In genomic region chr1:17250601-17251000, GRCh38 we compare ENCODE assay signal across 14 cellular contexts. TPM values are rescaled to one million over a fixed set of nuclear protein-coding genes. Genes with fewer than 3 reads are reported as not detected.
A peak's percentile ranks its signal among the peaks of the same experiment; 100 is the strongest.
DNase-seq lines count a peak whose midpoint lies in the region; ATAC-seq, FAIRE-seq and TF ChIP-seq lines count a peak whose summit lies in the region.
"Had no signal": no experiment of that assay in that cellular context is flagged by ENCODE, and none has a peak within 500 bp of the region (broad histone marks: within the 10 kb centered on the region; RNA-seq: fewer than 3 reads in every experiment).

No MANE protein-coding gene starts in this region.

- FAIRE-seq in kidney (lab: Jason Lieb, UNC): no peak
- FAIRE-seq: astrocyte, endometrium had no signal

- in situ Hi-C loops in HAP-1 (cut with MboI; ENCODE audit: low sequenced_read_pairs): no loop called here

- H4K20me1 ChIP-seq in SK-N-SH (ENCODE audit: insufficient read depth): no peaks in the 10 kb centered on the region

- H3K4me2 ChIP-seq in SK-N-SH: no peak overlapping the region
- H3K4me2 ChIP-seq: GM23338 had no signal

- no peaks in the 10 kb centered on the region for H3K9me2 ChIP-seq in SK-N-SH

- CTCF ChIA-PET in SK-N-SH (lab: Yijun Ruan, JAX): interaction anchor here (1.0 to 2.6 kb wide), 2 partner anchors 13 to 23 kb away, joined by 3 to 15 read pairs; no protein-coding TSS in a partner anchor

- H3K27me3 Mint-ChIP-seq in CD14-positive monocyte (ENCODE audit: low read depth in 3 of 3): peaks cover 4 to 10% (median 4%) of the 10 kb centered on the region in 3 donors

- H3K4me3 Mint-ChIP-seq in CD14-positive monocyte: no peak overlapping the region
- H3K4me3 Mint-ChIP-seq: GM23338; natural killer cell treated with Interleukin-12 subunit alpha and Interleukin-12 subunit beta and Interleukin-15 and Interleukin-18, amount 100 ng/mL, for 72 hours had no signal

- intact Hi-C loops in CD14-positive monocyte (cut with micrococcal nuclease): no loop called here
- intact Hi-C loops in kidney (cut with DNase I): no loop called here

- H3K27ac Mint-ChIP-seq in CD14-positive monocyte: peak overlapping the region in 1 of 7 donors; percentile 38
- H3K27ac Mint-ChIP-seq: GM23338; natural killer cell treated with Interleukin-12 subunit alpha and Interleukin-12 subunit beta and Interleukin-15 and Interleukin-18, amount 100 ng/mL, for 72 hours had no signal

- H3K4me1 Mint-ChIP-seq in CD14-positive monocyte: peaks cover 21% of the 10 kb centered on the region

- no peak for TF ChIP-seq CTCF in CD14-positive monocyte (IDR thresholded peaks at IDR 0.05)
- no peak for TF ChIP-seq CTCF in SK-N-SH (IDR thresholded peaks at IDR 0.05)
- no peak for TF ChIP-seq CTCF in kidney (IDR thresholded peaks at IDR 0.05; ENCODE audit: borderline replicate concordance, extremely low read depth, insufficient read depth)

- H3K79me2 ChIP-seq in SK-N-SH (ENCODE audit: insufficient read depth): no peaks in the 10 kb centered on the region

- H3K9me3 ChIP-seq in SK-N-SH (no peaks in the 10 kb centered on the region), kidney (ENCODE audit: control insufficient read depth in 1 of 2, low read length in 2 of 2) (no peaks in the 10 kb centered on the region), HAP-1 (no peaks in the 10 kb centered on the region)

- H3K36me3 ChIP-seq in SK-N-SH (replicated peaks in 1 of 2; ENCODE audit: control insufficient read depth in 1 of 2, insufficient read depth in 2 of 2, low read length in 1 of 2): no peaks in the 10 kb centered on the region
- H3K36me3 ChIP-seq in kidney (ENCODE audit: control insufficient read depth in 1 of 2, insufficient read depth in 2 of 2, low read length in 2 of 2): no peaks in the 10 kb centered on the region
- no peaks in the 10 kb centered on the region for H3K36me3 ChIP-seq in HAP-1 (replicated peaks)

- H3K9ac ChIP-seq in SK-N-SH (no peak overlapping the region), kidney (ENCODE audit: low read length in 2 of 2) (no peak overlapping the region)

- no peaks in the 10 kb centered on the region for H3K36me3 Mint-ChIP-seq in CD14-positive monocyte
- H3K36me3 Mint-ChIP-seq: natural killer cell treated with Interleukin-12 subunit alpha and Interleukin-12 subunit beta and Interleukin-15 and Interleukin-18, amount 100 ng/mL, for 72 hours had no signal

- no peak for ATAC-seq in GM18858 (IDR thresholded peaks at IDR 0.05; ENCODE audit: unreplicated experiment)
- ATAC-seq: GM23338; natural killer cell treated with Interleukin-12 subunit alpha and Interleukin-12 subunit beta and Interleukin-15 and Interleukin-18, amount 100 ng/mL, for 72 hours had no signal

- 13% methylated on average over 5 of the region's 7 CpGs for WGBS in SK-N-SH (ENCODE audit: low lambda C conversion rate)

- H2AFZ ChIP-seq in SK-N-SH (ENCODE audit: low read depth): no peak overlapping the region
- H2AFZ ChIP-seq: GM23338 had no signal

- POLR2A ChIA-PET in SK-N-SH (lab: Yijun Ruan, JAX): no interaction called here

- no peaks in the 10 kb centered on the region for H3K27me3 ChIP-seq in SK-N-SH (ENCODE audit: insufficient read depth)
- H3K27me3 ChIP-seq in HAP-1 (ENCODE audit: low read depth): 0 out of 2 replicates have a peak, but pooled peaks cover 6% of the 10 kb centered on the region

- no peaks in the 10 kb centered on the region for H3F3A ChIP-seq in SK-N-SH (replicated peaks; ENCODE audit: insufficient read depth)

- H3K27ac ChIP-seq in SK-N-SH (ENCODE audit: low read depth in 2 of 2, low read length in 1 of 2) (no peak overlapping the region), kidney (ENCODE audit: low read depth in 2 of 2, low read length in 2 of 2) (no peak overlapping the region)
- H3K27ac ChIP-seq: VCaP had no signal

- H3K9me3 Mint-ChIP-seq in CD14-positive monocyte: no peaks in the 10 kb centered on the region
- H3K9me3 Mint-ChIP-seq: GM23338; natural killer cell treated with Interleukin-12 subunit alpha and Interleukin-12 subunit beta and Interleukin-15 and Interleukin-18, amount 100 ng/mL, for 72 hours had no signal

- H3K4me1 ChIP-seq in SK-N-SH (ENCODE audit: control insufficient read depth in 1 of 2, insufficient read depth in 2 of 2, low read depth in 1 of 2, low read length in 1 of 2): peaks cover 4 to 8% of the 10 kb centered on the region in 2 experiments; a peak in 1 of 4 replicates
- no peaks in the 10 kb centered on the region for H3K4me1 ChIP-seq in kidney (ENCODE audit: control insufficient read depth in 1 of 2, insufficient read depth in 1 of 2, low read depth in 1 of 2, low read length in 2 of 2)
- no peaks in the 10 kb centered on the region for H3K4me1 ChIP-seq in HAP-1

- TF ChIP-seq RAD21 in SK-N-SH (IDR thresholded peaks at IDR 0.05; ENCODE audit: low read length): no peak

- peak; percentile 90 for DNase-seq in CD14-positive monocyte (ENCODE audit: low spot score)
- DNase-seq in HT-29 (ENCODE audit: low spot score): peak; percentile 92
- no peak for DNase-seq in SK-N-SH
- DNase-seq in kidney: peak; percentile 88
- no peak for DNase-seq in hippocampal formation (lab: John Stamatoyannopoulos, UW)
- no peak for DNase-seq in HAP-1 (ENCODE audit: low spot score in 2 of 2)
- no peak for DNase-seq in NCI-H2227 (lab: John Stamatoyannopoulos, UW; ENCODE audit: unreplicated experiment)

- H3K4me3 ChIP-seq in SK-N-SH (ENCODE audit: low read depth in 2 of 2, low read length in 1 of 2) (no peak overlapping the region), kidney (ENCODE audit: low read length in 2 of 2) (no peak overlapping the region), HAP-1 (no peak overlapping the region)
- H3K4me3 ChIP-seq: GM23338 had no signal

- peak in 1 of 2 experiments; percentile 36; a peak in 1 of 4 replicates for TF ChIP-seq EP300 in SK-N-SH (IDR thresholded peaks at IDR 0.05; ENCODE audit: borderline replicate concordance in 1 of 2, low read depth in 1 of 2, low read length in 1 of 2)

TF ChIP-seq in SK-N-SH, 30 proteins besides CTCF, POLR2A, EP300 and RAD21 (continues in another document):
- no peak for TF ChIP-seq EZH2phosphoT487 (IDR thresholded peaks at IDR 0.05; ENCODE audit: borderline replicate concordance, low read depth)
- TF ChIP-seq FOXJ3 (CRISPR knock-in tag; IDR thresholded peaks at IDR 0.05): no peak
- TF ChIP-seq MXI1 (IDR thresholded peaks at IDR 0.05; ENCODE audit: low read depth, low read length): no peak
- TF ChIP-seq FOSL2 (IDR thresholded peaks at IDR 0.05; ENCODE audit: borderline replicate concordance, low read depth): peak; percentile 57; the same call in 1 of the 2 replicates
- no peak for TF ChIP-seq CHD2 (IDR thresholded peaks at IDR 0.05; ENCODE audit: low read length, partially characterized antibody)
- no peak for TF ChIP-seq TAF1 (IDR thresholded peaks at IDR 0.05; ENCODE audit: borderline replicate concordance, low read depth, low read length)
- TF ChIP-seq GABPA (IDR thresholded peaks at IDR 0.05; ENCODE audit: low read depth): no peak
- TF ChIP-seq, protein P1, sequence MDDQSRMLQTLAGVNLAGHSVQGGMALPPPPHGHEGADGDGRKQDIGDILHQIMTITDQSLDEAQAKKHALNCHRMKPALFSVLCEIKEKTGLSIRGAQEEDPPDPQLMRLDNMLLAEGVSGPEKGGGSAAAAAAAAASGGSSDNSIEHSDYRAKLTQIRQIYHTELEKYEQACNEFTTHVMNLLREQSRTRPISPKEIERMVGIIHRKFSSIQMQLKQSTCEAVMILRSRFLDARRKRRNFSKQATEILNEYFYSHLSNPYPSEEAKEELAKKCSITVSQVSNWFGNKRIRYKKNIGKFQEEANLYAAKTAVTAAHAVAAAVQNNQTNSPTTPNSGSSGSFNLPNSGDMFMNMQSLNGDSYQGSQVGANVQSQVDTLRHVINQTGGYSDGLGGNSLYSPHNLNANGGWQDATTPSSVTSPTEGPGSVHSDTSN (IDR thresholded peaks at IDR 0.05): no peak
- TF ChIP-seq, protein P2, sequence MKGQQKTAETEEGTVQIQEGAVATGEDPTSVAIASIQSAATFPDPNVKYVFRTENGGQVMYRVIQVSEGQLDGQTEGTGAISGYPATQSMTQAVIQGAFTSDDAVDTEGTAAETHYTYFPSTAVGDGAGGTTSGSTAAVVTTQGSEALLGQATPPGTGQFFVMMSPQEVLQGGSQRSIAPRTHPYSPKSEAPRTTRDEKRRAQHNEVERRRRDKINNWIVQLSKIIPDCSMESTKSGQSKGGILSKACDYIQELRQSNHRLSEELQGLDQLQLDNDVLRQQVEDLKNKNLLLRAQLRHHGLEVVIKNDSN (IDR thresholded peaks at IDR 0.05; ENCODE audit: borderline replicate concordance, low read depth): no peak

RNA-seq across cellular contexts. Expression of gene PADI3, which starts 1.7 kb away (rescaled TPM):
- not detected for polyA plus RNA-seq in CD14-positive monocyte
- total RNA-seq in HT-29 (2014; rRNA removed; shearing (Covaris generic)): 0.03 and 0.15 TPM in 2 replicates
- polyA plus RNA-seq in SK-N-SH (2012; rRNA removed): 0.30 and 0.36 TPM in 2 replicates
- 0.13 and 0.18 TPM in 2 replicates for polyA plus RNA-seq in SK-N-SH (2012; cell fraction: cytosol; rRNA removed)
- polyA plus RNA-seq in SK-N-SH (2012; cell fraction: nucleus; rRNA removed): 1.1 and 1.3 TPM in 2 replicates
- not detected for total RNA-seq in kidney
- polyA plus RNA-seq in kidney (ENCODE audit: insufficient read depth, low read depth, low replicate concordance): not detected
- total RNA-seq: natural killer cell treated with Interleukin-12 subunit alpha and Interleukin-12 subunit beta and Interleukin-15 and Interleukin-18, amount 100 ng/mL, for 72 hours had no signal

RNA-seq across cellular contexts. Expression of gene PADI1, which starts 45.7 kb away (rescaled TPM):
- polyA plus RNA-seq in CD14-positive monocyte (not detected), SK-N-SH (2012; rRNA removed) (0.26 and 0.62 TPM in 2 replicates), kidney (ENCODE audit: insufficient read depth, low read depth, low replicate concordance) (not detected)
- total RNA-seq in HT-29 (2014; rRNA removed; shearing (Covaris generic)): 16.3 and 17.5 TPM in 2 replicates
- 0.28 and 0.29 TPM in 2 replicates for polyA plus RNA-seq in SK-N-SH (2012; cell fraction: cytosol; rRNA removed)
- polyA plus RNA-seq in SK-N-SH (2012; cell fraction: nucleus; rRNA removed): 1.3 and 1.4 TPM in 2 replicates
- total RNA-seq in kidney: 1.3 TPM
- total RNA-seq: astrocyte; natural killer cell treated with Interleukin-12 subunit alpha and Interleukin-12 subunit beta and Interleukin-15 and Interleukin-18, amount 100 ng/mL, for 72 hours had no signal

RNA-seq across cellular contexts. Expression of gene PADI4, which starts 57.4 kb away (rescaled TPM):
- polyA plus RNA-seq in CD14-positive monocyte (100 to 1,000 TPM; 160 to 164 TPM), SK-N-SH (2012; rRNA removed) (not detected in 2 replicates), kidney (ENCODE audit: insufficient read depth, low read depth, low replicate concordance) (not detected)
- total RNA-seq in HT-29 (2014; rRNA removed; shearing (Covaris generic)): not detected in 2 replicates
- polyA plus RNA-seq in SK-N-SH (2012; cell fraction: cytosol; rRNA removed): not detected in 2 replicates
- 0.18 TPM in 1 of 2 replicates, not detected in the other for polyA plus RNA-seq in SK-N-SH (2012; cell fraction: nucleus; rRNA removed)
- 0.35 TPM for total RNA-seq in kidney
- total RNA-seq: astrocyte, urinary bladder had no signal

Comparison
In these comparisons a context has a peak if more than half of its experiments do, and no peak if none do; other contexts are left out.
1. DNase-seq: peak in CD14-positive monocyte (single experiment), HT-29 (single experiment) and kidney (single experiment); none in SK-N-SH (single experiment), hippocampal formation (0 of 2), HAP-1 (0 of 2) and NCI-H2227 (single experiment).
2. RNA of gene PADI4, which starts 57.4 kb away (polyA plus RNA-seq): 160 to 164 TPM in CD14-positive monocyte; not detected in kidney (single experiment) and 0.18 TPM in SK-N-SH; every median in the first group is over 100 times any median in the second.